ENCODE assay signal across 1 cellular context in the genomic region with DNA sequence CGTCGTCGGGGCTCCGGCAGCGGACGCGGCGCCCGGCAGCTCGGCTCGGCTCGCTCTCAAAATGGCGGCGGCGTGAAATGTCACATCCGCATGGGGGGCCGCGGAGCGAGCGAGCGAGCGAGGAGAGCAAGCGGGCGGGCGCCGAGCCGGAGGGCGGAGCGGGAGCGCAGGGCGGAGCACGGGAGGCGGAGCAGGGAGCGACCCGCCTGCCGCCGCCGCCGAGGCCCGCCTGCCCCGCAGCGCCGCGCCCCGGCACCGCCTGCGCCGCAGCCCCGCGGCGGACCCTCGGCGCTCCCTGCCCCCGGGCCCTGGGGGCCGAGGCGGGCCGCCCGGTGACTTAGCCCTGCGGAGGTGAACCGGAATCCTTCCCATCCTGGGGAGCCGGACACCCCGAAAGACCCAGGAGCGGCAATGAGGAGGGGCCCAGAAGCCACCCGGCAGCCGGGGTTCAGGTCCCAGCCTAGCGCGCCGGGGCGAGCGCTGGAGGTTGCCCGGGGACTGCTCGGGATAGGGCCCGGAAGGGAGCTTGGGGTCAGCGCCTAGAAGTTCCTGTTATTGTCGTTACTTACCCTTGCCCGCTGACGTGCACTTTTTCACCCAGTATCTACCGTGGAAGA.
TF ChIP-seq lines count a peak whose summit lies in the region.

A gene (minus strand): TSS at position 82 of the 617 bp plus-strand sequence. CDS start 621 bp downstream, outside the sequence.

TF ChIP-seq in K562, 482 proteins besides CTCF, POLR2A, EP300 and RAD21 (continued from another document and continues in another):
- TF ChIP-seq, protein P1, sequence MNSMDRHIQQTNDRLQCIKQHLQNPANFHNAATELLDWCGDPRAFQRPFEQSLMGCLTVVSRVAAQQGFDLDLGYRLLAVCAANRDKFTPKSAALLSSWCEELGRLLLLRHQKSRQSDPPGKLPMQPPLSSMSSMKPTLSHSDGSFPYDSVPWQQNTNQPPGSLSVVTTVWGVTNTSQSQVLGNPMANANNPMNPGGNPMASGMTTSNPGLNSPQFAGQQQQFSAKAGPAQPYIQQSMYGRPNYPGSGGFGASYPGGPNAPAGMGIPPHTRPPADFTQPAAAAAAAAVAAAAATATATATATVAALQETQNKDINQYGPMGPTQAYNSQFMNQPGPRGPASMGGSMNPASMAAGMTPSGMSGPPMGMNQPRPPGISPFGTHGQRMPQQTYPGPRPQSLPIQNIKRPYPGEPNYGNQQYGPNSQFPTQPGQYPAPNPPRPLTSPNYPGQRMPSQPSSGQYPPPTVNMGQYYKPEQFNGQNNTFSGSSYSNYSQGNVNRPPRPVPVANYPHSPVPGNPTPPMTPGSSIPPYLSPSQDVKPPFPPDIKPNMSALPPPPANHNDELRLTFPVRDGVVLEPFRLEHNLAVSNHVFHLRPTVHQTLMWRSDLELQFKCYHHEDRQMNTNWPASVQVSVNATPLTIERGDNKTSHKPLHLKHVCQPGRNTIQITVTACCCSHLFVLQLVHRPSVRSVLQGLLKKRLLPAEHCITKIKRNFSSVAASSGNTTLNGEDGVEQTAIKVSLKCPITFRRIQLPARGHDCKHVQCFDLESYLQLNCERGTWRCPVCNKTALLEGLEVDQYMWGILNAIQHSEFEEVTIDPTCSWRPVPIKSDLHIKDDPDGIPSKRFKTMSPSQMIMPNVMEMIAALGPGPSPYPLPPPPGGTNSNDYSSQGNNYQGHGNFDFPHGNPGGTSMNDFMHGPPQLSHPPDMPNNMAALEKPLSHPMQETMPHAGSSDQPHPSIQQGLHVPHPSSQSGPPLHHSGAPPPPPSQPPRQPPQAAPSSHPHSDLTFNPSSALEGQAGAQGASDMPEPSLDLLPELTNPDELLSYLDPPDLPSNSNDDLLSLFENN (IDR thresholded peaks at IDR 0.05; ENCODE audit: low read depth in 2 of 2, low read length in 2 of 2): no peak
- TF ChIP-seq ZNF239 (CRISPR knock-in tag; IDR thresholded peaks at IDR 0.05): no peak
- TF ChIP-seq, protein P2, sequence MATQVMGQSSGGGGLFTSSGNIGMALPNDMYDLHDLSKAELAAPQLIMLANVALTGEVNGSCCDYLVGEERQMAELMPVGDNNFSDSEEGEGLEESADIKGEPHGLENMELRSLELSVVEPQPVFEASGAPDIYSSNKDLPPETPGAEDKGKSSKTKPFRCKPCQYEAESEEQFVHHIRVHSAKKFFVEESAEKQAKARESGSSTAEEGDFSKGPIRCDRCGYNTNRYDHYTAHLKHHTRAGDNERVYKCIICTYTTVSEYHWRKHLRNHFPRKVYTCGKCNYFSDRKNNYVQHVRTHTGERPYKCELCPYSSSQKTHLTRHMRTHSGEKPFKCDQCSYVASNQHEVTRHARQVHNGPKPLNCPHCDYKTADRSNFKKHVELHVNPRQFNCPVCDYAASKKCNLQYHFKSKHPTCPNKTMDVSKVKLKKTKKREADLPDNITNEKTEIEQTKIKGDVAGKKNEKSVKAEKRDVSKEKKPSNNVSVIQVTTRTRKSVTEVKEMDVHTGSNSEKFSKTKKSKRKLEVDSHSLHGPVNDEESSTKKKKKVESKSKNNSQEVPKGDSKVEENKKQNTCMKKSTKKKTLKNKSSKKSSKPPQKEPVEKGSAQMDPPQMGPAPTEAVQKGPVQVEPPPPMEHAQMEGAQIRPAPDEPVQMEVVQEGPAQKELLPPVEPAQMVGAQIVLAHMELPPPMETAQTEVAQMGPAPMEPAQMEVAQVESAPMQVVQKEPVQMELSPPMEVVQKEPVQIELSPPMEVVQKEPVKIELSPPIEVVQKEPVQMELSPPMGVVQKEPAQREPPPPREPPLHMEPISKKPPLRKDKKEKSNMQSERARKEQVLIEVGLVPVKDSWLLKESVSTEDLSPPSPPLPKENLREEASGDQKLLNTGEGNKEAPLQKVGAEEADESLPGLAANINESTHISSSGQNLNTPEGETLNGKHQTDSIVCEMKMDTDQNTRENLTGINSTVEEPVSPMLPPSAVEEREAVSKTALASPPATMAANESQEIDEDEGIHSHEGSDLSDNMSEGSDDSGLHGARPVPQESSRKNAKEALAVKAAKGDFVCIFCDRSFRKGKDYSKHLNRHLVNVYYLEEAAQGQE (CRISPR knock-in tag; IDR thresholded peaks at IDR 0.05; ENCODE audit: low read depth): 0 out of 2 replicates have a peak, but pooled peaks have one; percentile 8
- TF ChIP-seq CEBPB (tag; IDR thresholded peaks at IDR 0.05): no peak
- TF ChIP-seq, protein P3, sequence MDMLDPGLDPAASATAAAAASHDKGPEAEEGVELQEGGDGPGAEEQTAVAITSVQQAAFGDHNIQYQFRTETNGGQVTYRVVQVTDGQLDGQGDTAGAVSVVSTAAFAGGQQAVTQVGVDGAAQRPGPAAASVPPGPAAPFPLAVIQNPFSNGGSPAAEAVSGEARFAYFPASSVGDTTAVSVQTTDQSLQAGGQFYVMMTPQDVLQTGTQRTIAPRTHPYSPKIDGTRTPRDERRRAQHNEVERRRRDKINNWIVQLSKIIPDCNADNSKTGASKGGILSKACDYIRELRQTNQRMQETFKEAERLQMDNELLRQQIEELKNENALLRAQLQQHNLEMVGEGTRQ (CRISPR knock-in tag; IDR thresholded peaks at IDR 0.05): no peak
- no peak for TF ChIP-seq STAT5B (CRISPR knock-in tag; IDR thresholded peaks at IDR 0.05)
- TF ChIP-seq ZNF551 (CRISPR knock-in tag; IDR thresholded peaks at IDR 0.05): no peak
- TF ChIP-seq ZNF696 (CRISPR knock-in tag; conservative IDR thresholded peaks at IDR 0.05): no peak
- TF ChIP-seq RUNX1 (IDR thresholded peaks at IDR 0.05; ENCODE audit: low read depth): no peak
- TF ChIP-seq CBFA2T3 (IDR thresholded peaks at IDR 0.05): no peak
- TF ChIP-seq, protein P4, sequence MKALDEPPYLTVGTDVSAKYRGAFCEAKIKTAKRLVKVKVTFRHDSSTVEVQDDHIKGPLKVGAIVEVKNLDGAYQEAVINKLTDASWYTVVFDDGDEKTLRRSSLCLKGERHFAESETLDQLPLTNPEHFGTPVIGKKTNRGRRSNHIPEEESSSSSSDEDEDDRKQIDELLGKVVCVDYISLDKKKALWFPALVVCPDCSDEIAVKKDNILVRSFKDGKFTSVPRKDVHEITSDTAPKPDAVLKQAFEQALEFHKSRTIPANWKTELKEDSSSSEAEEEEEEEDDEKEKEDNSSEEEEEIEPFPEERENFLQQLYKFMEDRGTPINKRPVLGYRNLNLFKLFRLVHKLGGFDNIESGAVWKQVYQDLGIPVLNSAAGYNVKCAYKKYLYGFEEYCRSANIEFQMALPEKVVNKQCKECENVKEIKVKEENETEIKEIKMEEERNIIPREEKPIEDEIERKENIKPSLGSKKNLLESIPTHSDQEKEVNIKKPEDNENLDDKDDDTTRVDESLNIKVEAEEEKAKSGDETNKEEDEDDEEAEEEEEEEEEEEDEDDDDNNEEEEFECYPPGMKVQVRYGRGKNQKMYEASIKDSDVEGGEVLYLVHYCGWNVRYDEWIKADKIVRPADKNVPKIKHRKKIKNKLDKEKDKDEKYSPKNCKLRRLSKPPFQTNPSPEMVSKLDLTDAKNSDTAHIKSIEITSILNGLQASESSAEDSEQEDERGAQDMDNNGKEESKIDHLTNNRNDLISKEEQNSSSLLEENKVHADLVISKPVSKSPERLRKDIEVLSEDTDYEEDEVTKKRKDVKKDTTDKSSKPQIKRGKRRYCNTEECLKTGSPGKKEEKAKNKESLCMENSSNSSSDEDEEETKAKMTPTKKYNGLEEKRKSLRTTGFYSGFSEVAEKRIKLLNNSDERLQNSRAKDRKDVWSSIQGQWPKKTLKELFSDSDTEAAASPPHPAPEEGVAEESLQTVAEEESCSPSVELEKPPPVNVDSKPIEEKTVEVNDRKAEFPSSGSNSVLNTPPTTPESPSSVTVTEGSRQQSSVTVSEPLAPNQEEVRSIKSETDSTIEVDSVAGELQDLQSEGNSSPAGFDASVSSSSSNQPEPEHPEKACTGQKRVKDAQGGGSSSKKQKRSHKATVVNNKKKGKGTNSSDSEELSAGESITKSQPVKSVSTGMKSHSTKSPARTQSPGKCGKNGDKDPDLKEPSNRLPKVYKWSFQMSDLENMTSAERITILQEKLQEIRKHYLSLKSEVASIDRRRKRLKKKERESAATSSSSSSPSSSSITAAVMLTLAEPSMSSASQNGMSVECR (CRISPR knock-in tag; IDR thresholded peaks at IDR 0.05): peak; percentile 28; the same call in 1 of the 2 replicates
- peak; percentile 82 to 97 (median 93) for TF ChIP-seq YY1 (IDR thresholded peaks at IDR 0.05; ENCODE audit: borderline replicate concordance in 1 of 3, control insufficient read depth in 1 of 3, extremely low read depth in 1 of 3, insufficient read depth in 3 of 3, insufficient read length in 1 of 3, insufficient replicate concordance in 2 of 3, low read depth in 1 of 3, low read length in 2 of 3)
- TF ChIP-seq, protein P5, sequence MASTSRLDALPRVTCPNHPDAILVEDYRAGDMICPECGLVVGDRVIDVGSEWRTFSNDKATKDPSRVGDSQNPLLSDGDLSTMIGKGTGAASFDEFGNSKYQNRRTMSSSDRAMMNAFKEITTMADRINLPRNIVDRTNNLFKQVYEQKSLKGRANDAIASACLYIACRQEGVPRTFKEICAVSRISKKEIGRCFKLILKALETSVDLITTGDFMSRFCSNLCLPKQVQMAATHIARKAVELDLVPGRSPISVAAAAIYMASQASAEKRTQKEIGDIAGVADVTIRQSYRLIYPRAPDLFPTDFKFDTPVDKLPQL (IDR thresholded peaks at IDR 0.05; ENCODE audit: extremely low read depth, insufficient read length): no peak
- TF ChIP-seq, protein P6, sequence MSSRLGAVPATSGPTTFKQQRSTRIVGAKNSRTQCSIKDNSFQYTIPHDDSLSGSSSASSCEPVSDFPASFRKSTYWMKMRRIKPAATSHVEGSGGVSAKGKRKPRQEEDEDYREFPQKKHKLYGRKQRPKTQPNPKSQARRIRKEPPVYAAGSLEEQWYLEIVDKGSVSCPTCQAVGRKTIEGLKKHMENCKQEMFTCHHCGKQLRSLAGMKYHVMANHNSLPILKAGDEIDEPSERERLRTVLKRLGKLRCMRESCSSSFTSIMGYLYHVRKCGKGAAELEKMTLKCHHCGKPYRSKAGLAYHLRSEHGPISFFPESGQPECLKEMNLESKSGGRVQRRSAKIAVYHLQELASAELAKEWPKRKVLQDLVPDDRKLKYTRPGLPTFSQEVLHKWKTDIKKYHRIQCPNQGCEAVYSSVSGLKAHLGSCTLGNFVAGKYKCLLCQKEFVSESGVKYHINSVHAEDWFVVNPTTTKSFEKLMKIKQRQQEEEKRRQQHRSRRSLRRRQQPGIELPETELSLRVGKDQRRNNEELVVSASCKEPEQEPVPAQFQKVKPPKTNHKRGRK (tag; IDR thresholded peaks at IDR 0.05): no peak
- TF ChIP-seq ZNF121 (CRISPR knock-in tag; conservative IDR thresholded peaks at IDR 0.05): no peak
- no peak for TF ChIP-seq ESRRA (IDR thresholded peaks at IDR 0.05; ENCODE audit: borderline replicate concordance, low read depth)
- no peak for TF ChIP-seq ZNF589 (CRISPR knock-in tag; IDR thresholded peaks at IDR 0.05; ENCODE audit: low read depth)
- peak; percentile 85 for TF ChIP-seq CXXC5 (CRISPR knock-in tag; IDR thresholded peaks at IDR 0.05)
- peak; percentile 68 for TF ChIP-seq ZFX (CRISPR knock-in tag; IDR thresholded peaks at IDR 0.05)
- no peak for TF ChIP-seq ATF1 (CRISPR knock-in tag; IDR thresholded peaks at IDR 0.05)
- 0 out of 2 replicates have a peak, but pooled peaks have one; percentile 22 for TF ChIP-seq ATF1 (tag; IDR thresholded peaks at IDR 0.05)
- TF ChIP-seq COPS2 (conservative IDR thresholded peaks at IDR 0.05): no peak
- TF ChIP-seq CTBP1 (IDR thresholded peaks at IDR 0.05; ENCODE audit: borderline replicate concordance): peak; percentile 48; the same call in 1 of the 2 replicates
- 0 out of 2 replicates have a peak, but pooled peaks have one; percentile 26 for TF ChIP-seq ZBTB17 (CRISPR knock-in tag; IDR thresholded peaks at IDR 0.05)
- TF ChIP-seq RBFOX2 (IDR thresholded peaks at IDR 0.05; ENCODE audit: low read depth, low read length): peak; percentile 84
- peak; percentile 78; the same call in 1 of the 2 replicates for TF ChIP-seq GATAD2B (IDR thresholded peaks at IDR 0.05; ENCODE audit: borderline replicate concordance)
- no peak for TF ChIP-seq TCF7 (IDR thresholded peaks at IDR 0.05; ENCODE audit: borderline replicate concordance)
- peak; percentile 75 for TF ChIP-seq KDM5B (IDR thresholded peaks at IDR 0.05; ENCODE audit: insufficient replicate concordance, low read depth, low read length)
- TF ChIP-seq, protein P7, sequence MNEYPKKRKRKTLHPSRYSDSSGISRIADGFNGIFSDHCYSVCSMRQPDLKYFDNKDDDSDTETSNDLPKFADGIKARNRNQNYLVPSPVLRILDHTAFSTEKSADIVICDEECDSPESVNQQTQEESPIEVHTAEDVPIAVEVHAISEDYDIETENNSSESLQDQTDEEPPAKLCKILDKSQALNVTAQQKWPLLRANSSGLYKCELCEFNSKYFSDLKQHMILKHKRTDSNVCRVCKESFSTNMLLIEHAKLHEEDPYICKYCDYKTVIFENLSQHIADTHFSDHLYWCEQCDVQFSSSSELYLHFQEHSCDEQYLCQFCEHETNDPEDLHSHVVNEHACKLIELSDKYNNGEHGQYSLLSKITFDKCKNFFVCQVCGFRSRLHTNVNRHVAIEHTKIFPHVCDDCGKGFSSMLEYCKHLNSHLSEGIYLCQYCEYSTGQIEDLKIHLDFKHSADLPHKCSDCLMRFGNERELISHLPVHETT (CRISPR knock-in tag; conservative IDR thresholded peaks at IDR 0.05 in 1 of 2, IDR thresholded peaks at IDR 0.05 in 1 of 2): peak in 1 of 2 experiments; percentile 65; a peak in 2 of 4 replicates
- TF ChIP-seq MAFK (IDR thresholded peaks at IDR 0.05; ENCODE audit: low read length): no peak
- no peak for TF ChIP-seq ZC3H11A (IDR thresholded peaks at IDR 0.05; ENCODE audit: low read depth, low read length)
- no peak for TF ChIP-seq ARNT (IDR thresholded peaks at IDR 0.05)
- peak; percentile 55; the same call in 1 of the 2 replicates for TF ChIP-seq PHF8 (IDR thresholded peaks at IDR 0.05; ENCODE audit: borderline replicate concordance, low read length)
- TF ChIP-seq, protein P8, sequence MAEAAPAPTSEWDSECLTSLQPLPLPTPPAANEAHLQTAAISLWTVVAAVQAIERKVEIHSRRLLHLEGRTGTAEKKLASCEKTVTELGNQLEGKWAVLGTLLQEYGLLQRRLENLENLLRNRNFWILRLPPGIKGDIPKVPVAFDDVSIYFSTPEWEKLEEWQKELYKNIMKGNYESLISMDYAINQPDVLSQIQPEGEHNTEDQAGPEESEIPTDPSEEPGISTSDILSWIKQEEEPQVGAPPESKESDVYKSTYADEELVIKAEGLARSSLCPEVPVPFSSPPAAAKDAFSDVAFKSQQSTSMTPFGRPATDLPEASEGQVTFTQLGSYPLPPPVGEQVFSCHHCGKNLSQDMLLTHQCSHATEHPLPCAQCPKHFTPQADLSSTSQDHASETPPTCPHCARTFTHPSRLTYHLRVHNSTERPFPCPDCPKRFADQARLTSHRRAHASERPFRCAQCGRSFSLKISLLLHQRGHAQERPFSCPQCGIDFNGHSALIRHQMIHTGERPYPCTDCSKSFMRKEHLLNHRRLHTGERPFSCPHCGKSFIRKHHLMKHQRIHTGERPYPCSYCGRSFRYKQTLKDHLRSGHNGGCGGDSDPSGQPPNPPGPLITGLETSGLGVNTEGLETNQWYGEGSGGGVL (CRISPR knock-in tag; IDR thresholded peaks at IDR 0.05): no peak
- TF ChIP-seq TEAD2 (tag; IDR thresholded peaks at IDR 0.05): no peak
- peak; percentile 60 for TF ChIP-seq SMAD4 (CRISPR knock-in tag; conservative IDR thresholded peaks at IDR 0.05)
- peak; percentile 42; the same call in 1 of the 2 replicates for TF ChIP-seq HCFC1 (IDR thresholded peaks at IDR 0.05; ENCODE audit: low read depth, low read length)
- no peak for TF ChIP-seq DIDO1 (tag; IDR thresholded peaks at IDR 0.05; ENCODE audit: low read depth)
- no peak for TF ChIP-seq PCBP1 (IDR thresholded peaks at IDR 0.05; ENCODE audit: low read depth, low read length, poor library complexity, severe bottlenecking)
